1 cellular context compared by ENCODE assay signal in genomic region chr3:128794788-128795649, GRCh38.
TF ChIP-seq lines count a peak whose summit lies in the region.

No MANE protein-coding gene starts in this region.

TF ChIP-seq in GM12878, 131 proteins besides CTCF, POLR2A, EP300 and RAD21 (continued from another document):
- TF ChIP-seq TARDBP (IDR thresholded peaks at IDR 0.05; ENCODE audit: borderline replicate concordance): no peak
- TF ChIP-seq SMC3 (IDR thresholded peaks at IDR 0.05; ENCODE audit: borderline replicate concordance, low read length): peak; percentile 80; the same call in 1 of the 2 replicates
- no peak for TF ChIP-seq FOXK2 (IDR thresholded peaks at IDR 0.05)
- no peak for TF ChIP-seq HDGF (IDR thresholded peaks at IDR 0.05)
- 0 out of 2 replicates have a peak, but pooled peaks have one; percentile 43 for TF ChIP-seq TBL1XR1 (IDR thresholded peaks at IDR 0.05; ENCODE audit: low read depth, low read length)
- TF ChIP-seq ZNF622 (IDR thresholded peaks at IDR 0.05): no peak
- no peak for TF ChIP-seq ASH2L (IDR thresholded peaks at IDR 0.05; ENCODE audit: borderline replicate concordance, low read depth)
- no peak for TF ChIP-seq CEBPB (IDR thresholded peaks at IDR 0.05; ENCODE audit: borderline replicate concordance in 1 of 2, low read depth in 2 of 2, low read length in 2 of 2)
